1 cellular context compared by ENCODE assay signal in the genomic region with DNA sequence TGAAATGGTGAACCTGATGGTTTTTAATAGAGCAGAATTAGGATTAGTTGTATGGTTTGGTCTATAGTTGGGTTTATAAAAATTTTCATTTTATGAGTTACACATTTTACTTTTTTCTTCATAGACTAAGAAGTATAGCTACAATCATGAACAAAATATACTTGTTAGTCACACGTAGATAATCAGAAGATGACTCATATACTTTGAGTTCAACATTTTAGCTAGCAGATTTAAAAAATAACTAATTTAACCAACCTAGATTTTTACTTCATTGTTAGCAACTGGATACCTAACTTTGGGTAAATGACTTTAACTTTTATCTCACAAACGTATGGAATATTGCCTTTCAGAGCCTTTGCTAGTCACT.
TF ChIP-seq lines count a peak whose summit lies in the region.

No MANE protein-coding gene starts in this region.

TF ChIP-seq in IMR-90, 13 proteins besides CTCF, POLR2A, EP300 and RAD21:
- no peak for TF ChIP-seq USF2 (IDR thresholded peaks at IDR 0.05; ENCODE audit: low read depth, low read length)
- TF ChIP-seq SMC3 (IDR thresholded peaks at IDR 0.05; ENCODE audit: low read depth, low read length) = no peak
- peak; percentile 57; the same call in 1 of the 2 replicates for TF ChIP-seq FOS (IDR thresholded peaks at IDR 0.05; ENCODE audit: low read depth, low read length)
- TF ChIP-seq BHLHE40 (IDR thresholded peaks at IDR 0.05; ENCODE audit: low read depth, low read length) = no peak
